In the genomic region with DNA sequence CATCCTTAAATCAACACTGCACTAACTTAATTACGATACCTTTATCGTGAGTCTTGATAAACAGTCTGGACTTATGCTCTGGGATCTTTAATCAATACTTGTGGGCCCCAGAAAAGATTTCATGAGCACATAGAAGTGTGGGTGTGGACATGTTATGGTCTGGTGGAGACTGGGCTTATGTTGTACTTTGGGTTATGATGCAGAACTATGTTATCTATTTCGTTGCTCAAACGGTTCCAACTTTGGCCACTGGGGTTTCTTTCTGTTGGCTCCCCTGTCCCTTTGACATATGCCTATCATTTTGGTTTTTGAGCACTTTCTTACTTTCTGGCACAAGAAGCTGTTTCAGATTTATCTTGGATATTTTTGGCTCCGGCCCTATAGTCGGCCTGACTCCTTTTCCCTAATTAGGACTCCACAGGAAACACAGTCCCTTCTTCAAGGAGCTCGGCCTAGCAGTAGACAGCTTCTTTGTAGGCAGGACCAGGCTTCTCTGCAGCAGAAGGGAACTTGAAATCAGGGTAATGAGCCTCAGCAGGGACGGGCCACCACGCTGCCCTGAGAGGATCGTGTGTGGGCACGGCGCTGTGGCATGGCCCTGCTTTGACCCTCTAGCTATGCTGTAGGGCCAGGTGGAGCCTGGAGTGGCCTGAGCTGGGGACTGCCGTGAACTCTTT, we compare ENCODE assay signal across 14 cellular contexts. TPM values are rescaled to one million over a fixed set of nuclear protein-coding genes. Genes with fewer than 3 reads are reported as not detected.
DNase-seq lines count a peak whose midpoint lies in the region; ATAC-seq and TF ChIP-seq lines count a peak whose summit lies in the region.
"Had no signal": no experiment of that assay in that cellular context is flagged by ENCODE, and none has a peak within 500 bp of the region (broad histone marks: within the 10 kb centered on the region; RNA-seq: fewer than 3 reads in every experiment).

No MANE protein-coding gene starts in this region.

- H3K4me3 Mint-ChIP-seq in T-helper 2 cell treated with Interferon-gamma antibody and Interleukin-4, amounts not matched to agents 5 μg/mL and 100 μg/mL, for 36 hours = no peak overlapping the region

- H3K79me2 ChIP-seq in osteoblast (ENCODE audit: insufficient read depth, low read length) = peaks cover 45% of the 10 kb centered on the region
- H3K79me2 ChIP-seq: parathyroid adenoma had no signal

- no peak for TF ChIP-seq CTCF in RWPE1 (conservative IDR thresholded peaks at IDR 0.05; ENCODE audit: low read depth)
- TF ChIP-seq CTCF in fibroblast of the aortic adventitia (IDR thresholded peaks at IDR 0.05; ENCODE audit: insufficient read depth, low read length) = peak; percentile 26
- TF ChIP-seq CTCF in osteoblast (IDR thresholded peaks at IDR 0.05; ENCODE audit: extremely low read depth, low read depth, low read length) = peak; percentile 37

- peaks cover 24% of the 10 kb centered on the region for H3K4me1 ChIP-seq in osteoblast (ENCODE audit: insufficient read depth, low read length)
- H3K4me1 ChIP-seq: parathyroid adenoma had no signal

- peak; percentile 47 for DNase-seq in Caki2 (ENCODE audit: low read depth)
- DNase-seq in RWPE1 (ENCODE audit: low spot score) = no peak
- DNase-seq in fibroblast of the aortic adventitia (ENCODE audit: low read depth) = no peak
- peak; percentile 64 for DNase-seq in osteoblast (ENCODE audit: insufficient read length, low spot score, missing footprints)
- DNase-seq in T-helper 2 cell treated with Interferon-gamma antibody and Interleukin-4, amounts not matched to agents 5 μg/mL and 100 μg/mL, for 36 hours (ENCODE audit: low spot score) = no peak
- DNase-seq in iPS-NIHi7 (ENCODE audit: extremely low spot score) = no peak
- no peak for DNase-seq in posterior vena cava (ENCODE audit: low spot score)
- DNase-seq: DND-41, mesendoderm had no signal

- POLR2A ChIA-PET in RWPE1 (lab: Yijun Ruan, JAX; ENCODE audit: low non-redundant PET) = no interaction called here

- peaks cover 5% of the 10 kb centered on the region for H3K27me3 Mint-ChIP-seq in T-helper 2 cell treated with Interferon-gamma antibody and Interleukin-4, amounts not matched to agents 5 μg/mL and 100 μg/mL, for 36 hours (ENCODE audit: low read depth)

- intact Hi-C loops in posterior vena cava (cut with DNase I) = no loop called here

- no peaks in the 10 kb centered on the region for H3K27me3 ChIP-seq in osteoblast (ENCODE audit: insufficient read depth, low read length)
- H3K27me3 ChIP-seq: tibial nerve had no signal

- no peaks in the 10 kb centered on the region for H3K9me3 Mint-ChIP-seq in T-helper 2 cell treated with Interferon-gamma antibody and Interleukin-4, amounts not matched to agents 5 μg/mL and 100 μg/mL, for 36 hours

- no peak overlapping the region for H3K27ac Mint-ChIP-seq in T-helper 2 cell treated with Interferon-gamma antibody and Interleukin-4, amounts not matched to agents 5 μg/mL and 100 μg/mL, for 36 hours

- no peak overlapping the region for H3K4me2 ChIP-seq in osteoblast (ENCODE audit: insufficient read depth, low read length)

- no peaks in the 10 kb centered on the region for H3K9me3 ChIP-seq in osteoblast (ENCODE audit: low read depth, low read length)
- H3K9me3 ChIP-seq: tibial nerve had no signal

- no peaks in the 10 kb centered on the region for H3K36me3 Mint-ChIP-seq in T-helper 2 cell treated with Interferon-gamma antibody and Interleukin-4, amounts not matched to agents 5 μg/mL and 100 μg/mL, for 36 hours (ENCODE audit: low read depth)

- CTCF ChIA-PET in RWPE1 (lab: Yijun Ruan, JAX) = no interaction called here

- peak overlapping the region; percentile 10; the same call in 1 of the 2 replicates for H3K27ac ChIP-seq in RWPE1
- no peak overlapping the region for H3K27ac ChIP-seq in osteoblast (ENCODE audit: low read depth, low read length)
- H3K27ac ChIP-seq: epithelial cell of prostate, parathyroid adenoma, VCaP had no signal

- no peaks in the 10 kb centered on the region for H4K20me1 ChIP-seq in osteoblast (ENCODE audit: insufficient read depth, low read length)

- H3K36me3 ChIP-seq in osteoblast (ENCODE audit: insufficient read depth, low read length) = peaks cover 8% of the 10 kb centered on the region

- H3K4me3 ChIP-seq in fibroblast of the aortic adventitia (ENCODE audit: low read depth, low read length) = no peak overlapping the region
- no peak overlapping the region for H3K4me3 ChIP-seq in osteoblast (ENCODE audit: insufficient read depth, low read length)
- H3K4me3 ChIP-seq: tibial nerve had no signal

- ATAC-seq in GM18502 (IDR thresholded peaks at IDR 0.05; ENCODE audit: poor library complexity, unreplicated experiment) = no peak

- H2AFZ ChIP-seq in osteoblast (ENCODE audit: low read length) = no peak overlapping the region
- H2AFZ ChIP-seq: parathyroid adenoma had no signal

- no peaks in the 10 kb centered on the region for H3K4me1 Mint-ChIP-seq in T-helper 2 cell treated with Interferon-gamma antibody and Interleukin-4, amounts not matched to agents 5 μg/mL and 100 μg/mL, for 36 hours (ENCODE audit: low read depth)

- in situ Hi-C loops in Caki2 (cut with HindIII; ENCODE audit: low pct_unique_long_range_greater_than_20kb, low sequenced_read_pairs) = no loop called here

RNA-seq across cellular contexts. Expression of a gene that starts 54.6 kb away (rescaled TPM):
- 0.23 TPM in 1 of 2 replicates, not detected in the other for total RNA-seq in Caki2 (2014; rRNA removed; shearing (Covaris generic); ENCODE audit: low replicate concordance)
- 0.16 and 0.27 TPM in 2 replicates for total RNA-seq in fibroblast of the aortic adventitia (ENCODE audit: low replicate concordance)
- total RNA-seq in osteoblast = 0.29 and 0.36 TPM in 2 replicates
- total RNA-seq in posterior vena cava = under 1 TPM; 0.19 to 0.29 TPM

Comparison
In these comparisons a context has a peak if more than half of its experiments do, and no peak if none do; other contexts are left out.
1. DNase-seq: peak in Caki2 (single experiment) and osteoblast (single experiment); none in RWPE1 (single experiment), fibroblast of the aortic adventitia (single experiment), T-helper 2 cell treated with Interferon-gamma antibody and Interleukin-4, amounts not matched to agents 5 μg/mL and 100 μg/mL, for 36 hours (single experiment), iPS-NIHi7 (single experiment) and posterior vena cava (single experiment).